8 cellular contexts compared by ENCODE assay signal in genomic region chr9:136488247-136489214, GRCh38.
DNase-seq lines count a peak whose midpoint lies in the region; ATAC-seq lines count a peak whose summit lies in the region.

No MANE protein-coding gene starts in this region.

- ATAC-seq in HG03097 (IDR thresholded peaks at IDR 0.05; ENCODE audit: low FRiP score, unreplicated experiment) (no peak), HG03571 (IDR thresholded peaks at IDR 0.05; ENCODE audit: unreplicated experiment) (no peak)

- DNase-seq in DMS53 (lab: John Stamatoyannopoulos, UW) (peak; percentile 79), LoVo (ENCODE audit: low spot score) (peak; percentile 65), T1000 (lab: John Stamatoyannopoulos, UW) (peak; percentile 39), anterior cingulate cortex (lab: John Stamatoyannopoulos, UW) (peak in 43 of 58 donors; percentile 6 to 76 (median 37)), hypothalamus (lab: John Stamatoyannopoulos, UW) (peak in 43 of 51 donors; percentile 6 to 77 (median 42))
- DNase-seq in stimulated activated CD4-positive, alpha-beta T cell treated with anti-CD3 and anti-CD28 coated beads, Interleukin-12 subunit alpha, Interleukin-12 subunit beta, amount 100 ng/mL, for 24 hours (ENCODE audit: low read depth in 2 of 2), result peak; percentile 46 to 67
